ENCODE assay signal across 14 cellular contexts in genomic region chr10:42926831-42927230, GRCh38.
DNase-seq lines count a peak whose midpoint lies in the region; ATAC-seq, FAIRE-seq and TF ChIP-seq lines count a peak whose summit lies in the region.
"Had no signal": no experiment of that assay in that cellular context is flagged by ENCODE, and none has a peak within 500 bp of the region (broad histone marks: within the 10 kb centered on the region; RNA-seq: fewer than 3 reads in every experiment).

No MANE protein-coding gene starts in this region.

- peaks cover 17% of the 10 kb centered on the region for H3K9me3 ChIP-seq in left ventricle myocardium inferior (replicated peaks)

- H3K27ac ChIP-seq in left ventricle myocardium inferior (replicated peaks): no peak overlapping the region

- H3K36me3 ChIP-seq in left ventricle myocardium inferior: no peaks in the 10 kb centered on the region

- no peak for TF ChIP-seq CTCF in left ventricle myocardium inferior (IDR thresholded peaks at IDR 0.05; ENCODE audit: borderline replicate concordance)

- H3K4me1 ChIP-seq in left ventricle myocardium inferior: peaks cover 8% of the 10 kb centered on the region

- intact Hi-C loops in Right ventricle myocardium inferior (cut with DNase I): no loop called here
- intact Hi-C loops in left ventricle myocardium inferior (cut with micrococcal nuclease): no loop called here
- intact Hi-C loops in posterior vena cava (cut with DNase I): no loop called here

- no peak for DNase-seq in Right ventricle myocardium inferior (ENCODE audit: missing footprints)
- no peak for DNase-seq in left ventricle myocardium inferior
- peak; percentile 85 for DNase-seq in NCI-H82 (lab: John Stamatoyannopoulos, UW)
- DNase-seq in hepatic stellate cell (ENCODE audit: low spot score): peak; percentile 66
- DNase-seq in urothelium cell line (ENCODE audit: low spot score): peak; percentile 93
- no peak for DNase-seq in cerebellar nuclear complex (lab: John Stamatoyannopoulos, UW)
- DNase-seq in NOMO-1 treated with DMSO at 0.1 percent for 48 hours (lab: John Stamatoyannopoulos, UW; ENCODE audit: unreplicated experiment): no peak
- no peak for DNase-seq in posterior vena cava (ENCODE audit: low spot score)
- DNase-seq: activated naive CD4-positive, alpha-beta T cell treated with Interleukin-2 at 50 U/mL for 16 hours; GDM1; NCI-H446 treated with DMSO at 0.1 percent for 48 hours; stimulated activated CD4-positive, alpha-beta T cell treated with anti-CD3 and anti-CD28 coated beads, Interleukin-12 subunit alpha, Interleukin-12 subunit beta, amount 100 ng/mL, for 4 hours had no signal

- peaks cover 64% of the 10 kb centered on the region for H3K27me3 ChIP-seq in left ventricle myocardium inferior (ENCODE audit: low read depth)

- peak; percentile 26 for ATAC-seq in Right ventricle myocardium inferior

- H3K4me3 ChIP-seq in left ventricle myocardium inferior: no peak overlapping the region

- FAIRE-seq in urothelium cell line (lab: Jason Lieb, UNC): peak; percentile 93
- FAIRE-seq: colon, frontal cortex had no signal

Comparison
In these comparisons a context has a peak if more than half of its experiments do, and no peak if none do; other contexts are left out.
1. DNase-seq: peak in NCI-H82 (single experiment), hepatic stellate cell (single experiment) and urothelium cell line (single experiment); none in Right ventricle myocardium inferior (single experiment), left ventricle myocardium inferior (single experiment), cerebellar nuclear complex (0 of 2), NOMO-1 treated with DMSO at 0.1 percent for 48 hours (single experiment) and posterior vena cava (single experiment).